ENCODE assay signal across 8 cellular contexts in the genomic region with DNA sequence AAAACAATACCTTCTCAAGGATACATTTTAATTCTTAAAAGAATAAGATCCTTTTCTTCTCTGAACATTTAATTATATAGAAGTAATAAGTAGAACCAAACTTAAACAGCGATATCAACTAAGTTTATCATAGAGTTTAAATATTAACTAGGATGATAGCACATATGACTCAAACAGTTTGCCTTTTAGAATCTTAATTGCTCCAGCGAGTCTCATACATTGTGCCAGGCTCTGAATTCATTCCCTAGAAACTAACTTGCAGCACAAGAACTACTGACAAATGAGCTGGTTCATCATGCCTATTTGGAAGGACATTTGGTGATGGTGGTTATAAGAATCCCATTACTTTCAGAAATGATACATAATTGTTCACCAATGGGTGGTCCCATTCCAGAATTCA.
"Had no signal": no experiment of that assay in that cellular context is flagged by ENCODE, and none has a peak within 500 bp of the region (broad histone marks: within the 10 kb centered on the region; RNA-seq: fewer than 3 reads in every experiment).

No MANE protein-coding gene starts in this region.

- FAIRE-seq: H1, H54, HTR-8/SVneo, K562 had no signal

- ATAC-seq: GM23338, K562 had no signal

- H3K4me3 ChIP-seq: GM23338, K562 had no signal

- H3K4me2 ChIP-seq: GM23338 had no signal

- H2AFZ ChIP-seq: GM23338 had no signal

- DNase-seq: H9, HCEC 1CT, IMR-90 had no signal
